In the genomic region with DNA sequence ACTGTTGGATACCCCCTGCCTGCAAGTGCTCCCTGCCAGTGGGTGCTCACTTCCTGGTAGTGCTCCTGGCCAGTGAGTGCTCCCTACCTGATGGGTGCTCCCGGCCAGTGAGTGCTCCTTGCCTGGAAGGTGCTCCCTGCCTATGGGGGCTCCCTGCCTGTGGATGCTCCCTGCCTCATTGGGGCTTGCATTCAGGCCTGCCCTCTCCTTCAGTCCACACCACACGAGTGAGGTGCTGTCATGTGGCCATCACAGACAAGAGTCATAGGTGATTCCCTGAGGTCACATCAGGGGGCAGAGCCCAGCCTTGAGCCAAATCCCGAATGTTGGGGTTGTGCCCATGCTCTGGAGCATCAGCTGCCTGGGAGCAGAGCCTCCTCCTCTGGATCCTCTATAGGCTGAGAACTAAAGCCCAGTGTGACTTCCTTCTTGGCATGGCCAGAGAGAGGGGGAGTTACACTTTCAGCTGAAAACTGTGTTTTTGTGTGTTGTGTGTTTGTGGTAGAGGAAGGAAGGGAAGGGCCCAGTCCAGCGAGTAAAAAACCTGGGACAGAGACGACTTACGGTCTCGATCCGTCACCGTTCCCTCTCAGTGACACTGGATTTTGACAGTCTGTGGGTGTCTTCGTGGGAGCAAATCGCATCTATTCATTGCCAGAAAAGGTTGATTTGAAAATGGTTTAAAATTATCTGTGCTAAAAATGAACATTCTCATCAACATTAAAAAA, we compare ENCODE assay signal across 23 cellular contexts.
DNase-seq lines count a peak whose midpoint lies in the region; ATAC-seq and TF ChIP-seq lines count a peak whose summit lies in the region.
"Had no signal": no experiment of that assay in that cellular context is flagged by ENCODE, and none has a peak within 500 bp of the region (broad histone marks: within the 10 kb centered on the region; RNA-seq: fewer than 3 reads in every experiment).

No MANE protein-coding gene starts in this region.

- CTCF ChIA-PET in WTC11 (lab: Charles Lee), result no interaction called here

- intact Hi-C loops in CD14-positive monocyte (cut with micrococcal nuclease), result no loop called here
- intact Hi-C loops in left ventricle myocardium inferior (cut with micrococcal nuclease), result no loop called here

- no peaks in the 10 kb centered on the region for H3K27me3 ChIP-seq in left ventricle myocardium inferior (ENCODE audit: low read depth)
- H3K27me3 ChIP-seq: body of pancreas, gastrocnemius medialis had no signal

- H3K9me3 Mint-ChIP-seq in CD14-positive monocyte (no peaks in the 10 kb centered on the region), WTC11 (no peaks in the 10 kb centered on the region), progenitor cell of endocrine pancreas (ENCODE audit: low read depth) (no peaks in the 10 kb centered on the region)
- H3K9me3 Mint-ChIP-seq: activated T-helper 17 cell treated with anti-CD3 and anti-CD28 coated beads, Interleukin-2, amount 50 U/mL, for 72 hours; CD8-positive, alpha-beta memory T cell had no signal

- peaks cover under 1 to 9% (median 7%) of the 10 kb centered on the region in 3 donors for H3K27me3 Mint-ChIP-seq in CD14-positive monocyte (ENCODE audit: low read depth in 3 of 3)
- no peaks in the 10 kb centered on the region for H3K27me3 Mint-ChIP-seq in WTC11 (ENCODE audit: low read depth)
- peaks cover 5% of the 10 kb centered on the region for H3K27me3 Mint-ChIP-seq in progenitor cell of endocrine pancreas
- H3K27me3 Mint-ChIP-seq: activated T-helper 17 cell treated with anti-CD3 and anti-CD28 coated beads, Interleukin-2, amount 50 U/mL, for 72 hours had no signal

- ATAC-seq in WTC11 (no peak), HG02840 (IDR thresholded peaks at IDR 0.05; ENCODE audit: low FRiP score, unreplicated experiment) (no peak)
- ATAC-seq: activated T-helper 17 cell treated with anti-CD3 and anti-CD28 coated beads, Interleukin-2, amount 50 U/mL, for 72 hours; body of pancreas; gastrocnemius medialis; naive thymus-derived CD4-positive, alpha-beta T cell; sciatic nerve had no signal

- peaks cover 30% of the 10 kb centered on the region for H3K36me3 ChIP-seq in left ventricle myocardium inferior
- H3K36me3 ChIP-seq: gastrocnemius medialis had no signal

- H3K4me1 Mint-ChIP-seq in CD14-positive monocyte, result peaks cover 22% of the 10 kb centered on the region
- H3K4me1 Mint-ChIP-seq in WTC11, result no peaks in the 10 kb centered on the region
- H3K4me1 Mint-ChIP-seq in progenitor cell of endocrine pancreas (ENCODE audit: low read depth), result no peaks in the 10 kb centered on the region

- H3K4me3 Mint-ChIP-seq in CD14-positive monocyte, result no peak overlapping the region
- no peak overlapping the region for H3K4me3 Mint-ChIP-seq in WTC11
- no peak overlapping the region for H3K4me3 Mint-ChIP-seq in progenitor cell of endocrine pancreas (ENCODE audit: low read depth)
- H3K4me3 Mint-ChIP-seq: activated T-helper 17 cell treated with anti-CD3 and anti-CD28 coated beads, Interleukin-2, amount 50 U/mL, for 72 hours; CD8-positive, alpha-beta memory T cell; naive thymus-derived CD4-positive, alpha-beta T cell had no signal

- no peak for TF ChIP-seq CTCF in CD14-positive monocyte (IDR thresholded peaks at IDR 0.05)
- TF ChIP-seq CTCF in WTC11 (IDR thresholded peaks at IDR 0.05), result no peak
- TF ChIP-seq CTCF in left ventricle myocardium inferior (IDR thresholded peaks at IDR 0.05; ENCODE audit: borderline replicate concordance), result no peak
- no peak for TF ChIP-seq CTCF in progenitor cell of endocrine pancreas (IDR thresholded peaks at IDR 0.05; ENCODE audit: unreplicated experiment)

- H3K9me3 ChIP-seq in left ventricle myocardium inferior (replicated peaks), result no peaks in the 10 kb centered on the region
- H3K9me3 ChIP-seq: body of pancreas, esophagus squamous epithelium, gastrocnemius medialis had no signal

- H3K27ac Mint-ChIP-seq in CD14-positive monocyte (no peak overlapping the region), WTC11 (no peak overlapping the region), progenitor cell of endocrine pancreas (no peak overlapping the region)
- H3K27ac Mint-ChIP-seq: CD8-positive, alpha-beta memory T cell; naive thymus-derived CD4-positive, alpha-beta T cell had no signal

- no peak overlapping the region for H3K4me3 ChIP-seq in left ventricle myocardium inferior
- H3K4me3 ChIP-seq: body of pancreas, esophagus squamous epithelium, gastrocnemius medialis, GM23248 had no signal

- H3K27ac ChIP-seq in left ventricle myocardium inferior (replicated peaks), result peak overlapping the region; percentile 52
- H3K27ac ChIP-seq: body of pancreas, esophagus squamous epithelium, gastrocnemius medialis, GM23248 had no signal

- peak; percentile 33 for DNase-seq in CD14-positive monocyte (ENCODE audit: low spot score)
- DNase-seq in WTC11 (ENCODE audit: low spot score), result no peak
- no peak for DNase-seq in left ventricle myocardium inferior
- DNase-seq in putamen (ENCODE audit: low spot score), result peak; percentile 73
- DNase-seq in progenitor cell of endocrine pancreas (ENCODE audit: low spot score, unreplicated experiment), result no peak
- DNase-seq in Ammon's horn (ENCODE audit: low spot score), result no peak
- DNase-seq: activated CD4-positive, CD25-positive, alpha-beta regulatory T cell treated with anti-CD3 and anti-CD28 coated beads, Interleukin-2, amount 50 U/mL, for 72 hours; DMS53; esophagus squamous epithelium; gastrocnemius medialis; GF-D8; GM23248; mesenchymal stem cell; MV-4-11; NCI-H187; NCI-H2227 treated with DMSO at 0.1 percent for 48 hours; NCI-H774 had no signal

- H3K36me3 Mint-ChIP-seq in CD14-positive monocyte, result peaks cover 21 to 22% of the 10 kb centered on the region in 2 donors
- no peaks in the 10 kb centered on the region for H3K36me3 Mint-ChIP-seq in WTC11
- H3K36me3 Mint-ChIP-seq in progenitor cell of endocrine pancreas (ENCODE audit: insufficient read depth), result no peaks in the 10 kb centered on the region
- H3K36me3 Mint-ChIP-seq: CD8-positive, alpha-beta memory T cell; naive thymus-derived CD4-positive, alpha-beta T cell had no signal

- H3K4me1 ChIP-seq in left ventricle myocardium inferior, result peaks cover 39% of the 10 kb centered on the region
- H3K4me1 ChIP-seq: body of pancreas, gastrocnemius medialis had no signal

- POLR2A ChIA-PET in WTC11 (lab: Charles Lee), result no interaction called here

TF ChIP-seq in WTC11, 78 proteins besides CTCF, POLR2A, EP300 and RAD21:
- TF ChIP-seq ZNF263 (CRISPR knock-in tag; IDR thresholded peaks at IDR 0.05; ENCODE audit: low read depth) (peak; percentile 95), CDX4 (CRISPR knock-in tag; IDR thresholded peaks at IDR 0.05; ENCODE audit: borderline replicate concordance) (no peak)
TF ChIP-seq in WTC11: peak in this region for 1.

Comparison
In these comparisons a context has a peak if more than half of its experiments do, and no peak if none do; other contexts are left out.
1. DNase-seq: peak in CD14-positive monocyte (single experiment) and putamen (single experiment); none in WTC11 (single experiment), left ventricle myocardium inferior (single experiment), progenitor cell of endocrine pancreas (single experiment) and Ammon's horn (single experiment).